7 cellular contexts compared by ENCODE assay signal in the genomic region with DNA sequence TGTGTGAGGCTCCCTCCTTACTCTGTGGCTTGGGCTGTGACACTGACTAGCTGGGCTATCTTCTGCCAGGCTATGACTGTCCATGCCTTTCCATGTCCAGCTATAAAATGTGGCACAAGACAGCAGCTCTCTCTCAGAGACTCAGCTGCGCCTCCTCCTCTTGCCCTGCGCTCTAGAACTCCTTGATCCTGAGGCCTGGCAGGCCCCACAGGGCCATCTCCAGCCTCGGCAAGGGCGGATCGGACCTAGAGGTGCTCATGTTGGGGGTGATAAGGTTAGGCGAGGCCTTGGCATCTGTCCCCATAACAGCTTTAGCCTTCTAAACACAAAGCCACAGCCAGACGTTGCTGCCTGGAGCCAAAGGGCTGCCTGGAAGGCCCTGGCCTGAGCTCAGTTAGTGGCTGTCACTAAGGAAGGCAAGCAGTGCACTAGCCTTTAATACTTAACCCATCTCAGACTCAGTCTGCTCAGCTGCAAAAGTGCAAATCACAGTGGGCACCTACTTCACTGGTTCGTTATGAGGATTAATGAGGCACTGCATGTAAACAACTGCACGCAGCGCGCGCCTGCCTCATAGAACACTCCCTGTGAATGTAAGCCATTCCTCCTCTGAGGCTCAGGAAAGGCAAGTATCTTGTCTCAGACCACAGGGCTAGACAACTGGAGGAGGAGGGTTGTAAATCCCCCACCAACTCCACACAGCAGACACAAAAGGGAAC. TPM values are rescaled to one million over a fixed set of nuclear protein-coding genes. Genes with fewer than 3 reads are reported as not detected.
A peak's percentile ranks its signal among the peaks of the same experiment; 100 is the strongest.
DNase-seq lines count a peak whose midpoint lies in the region; ATAC-seq and TF ChIP-seq lines count a peak whose summit lies in the region.
"Had no signal": no experiment of that assay in that cellular context is flagged by ENCODE, and none has a peak within 500 bp of the region (broad histone marks: within the 10 kb centered on the region; RNA-seq: fewer than 3 reads in every experiment).

No MANE protein-coding gene starts in this region.

- TF ChIP-seq POLR2A in body of pancreas (IDR thresholded peaks at IDR 0.05) (no peak), GM18505 (IDR thresholded peaks at IDR 0.05; ENCODE audit: borderline replicate concordance, extremely low read depth, insufficient read depth, insufficient read length) (no peak)

- H3K4me1 Mint-ChIP-seq in nephron, result peaks cover 36% of the 10 kb centered on the region

- H3K9me3 ChIP-seq in body of pancreas, result no peaks in the 10 kb centered on the region

- H3K4me3 ChIP-seq in KMS-11 (IDR thresholded peaks at IDR 0.05; ENCODE audit: insufficient read depth, low read depth, low read length), result peak overlapping the region; percentile 40
- peak overlapping the region; percentile 84 to 85 for H3K4me3 ChIP-seq in body of pancreas

- ATAC-seq in body of pancreas, result no peak
- ATAC-seq in GM18505 (IDR thresholded peaks at IDR 0.05; ENCODE audit: unreplicated experiment), result no peak

- H3K27ac Mint-ChIP-seq in nephron, result peak overlapping the region; percentile 82 to 96 (median 93)

- 0 out of 2 replicates have a peak overlapping the region, but pooled peaks have one; percentile 33 for H2AFZ ChIP-seq in KMS-11 (ENCODE audit: low read depth)

- H3K4me2 ChIP-seq in KMS-11, result peak overlapping the region; percentile 100

- no peaks in the 10 kb centered on the region for H4K20me1 ChIP-seq in KMS-11 (ENCODE audit: insufficient read depth)

- peak overlapping the region; percentile 86 for H3K27ac ChIP-seq in KMS-11
- H3K27ac ChIP-seq in body of pancreas, result peak overlapping the region; percentile 85 to 99 (median 98)

- H3K79me2 ChIP-seq in KMS-11 (ENCODE audit: insufficient read depth, low read depth), result peaks cover 78% of the 10 kb centered on the region

- no peaks in the 10 kb centered on the region for H3K27me3 Mint-ChIP-seq in nephron (ENCODE audit: low read depth)

- no peaks in the 10 kb centered on the region for H3K9me3 Mint-ChIP-seq in nephron

- peak overlapping the region; percentile 92 for H3K9ac ChIP-seq in KMS-11

- 18% methylated on average over 10 to 12 of the region's 12 CpGs for WGBS in body of pancreas, 2 donors

- DNase-seq in body of pancreas (peak in 3 of 4 donors; percentile 20 to 35 (median 31)), GM20000 (ENCODE audit: low spot score) (no peak), NCI-H226 (no peak)

- peaks cover 47% of the 10 kb centered on the region for H3K4me1 ChIP-seq in KMS-11 (ENCODE audit: low read depth, poor library complexity, severe bottlenecking)
- H3K4me1 ChIP-seq in body of pancreas, result peaks cover 64% of the 10 kb centered on the region

- peaks cover 26% of the 10 kb centered on the region for H3K36me3 Mint-ChIP-seq in nephron (ENCODE audit: low read depth)

- H3K36me3 ChIP-seq in KMS-11 (ENCODE audit: insufficient read depth) (0 out of 2 replicates have a peak, but pooled peaks cover 3% of the 10 kb centered on the region), body of pancreas (replicated peaks in 1 of 2; ENCODE audit: insufficient read depth in 1 of 2, low read depth in 2 of 2) (peaks cover 0 to 7% of the 10 kb centered on the region in 2 donors)

- H3K4me3 Mint-ChIP-seq in nephron, result peak overlapping the region; percentile 93 to 96 (median 94)

- intact Hi-C loops in body of pancreas (cut with DNase I), result no loop called here

- no peaks in the 10 kb centered on the region for H3K27me3 ChIP-seq in KMS-11 (ENCODE audit: insufficient read depth, low read depth)
- H3K27me3 ChIP-seq in body of pancreas, result no peaks in the 10 kb centered on the region

- TF ChIP-seq CTCF in KMS-11 (conservative IDR thresholded peaks at IDR 0.05; ENCODE audit: low read depth, low read length) (no peak), body of pancreas (IDR thresholded peaks at IDR 0.05) (no peak), nephron (IDR thresholded peaks at IDR 0.05; ENCODE audit: unreplicated experiment in 3 of 3) (no peak), GM20000 (IDR thresholded peaks at IDR 0.05; ENCODE audit: extremely low read depth, missing control alignments) (no peak)

RNA-seq across cellular contexts. Expression of gene GUCD1, which starts 1.2 kb away (rescaled TPM):
- 10 to 100 TPM; 44.4 to 58.7 TPM for total RNA-seq in body of pancreas

RNA-seq across cellular contexts. Expression of gene SNRPD3, which starts 2.0 kb away (rescaled TPM):
- total RNA-seq in body of pancreas, result 10 to 100 TPM; 30.4 to 65.6 TPM

RNA-seq across cellular contexts. Expression of gene LRRC75B, which starts 39.1 kb away (rescaled TPM):
- total RNA-seq in body of pancreas, result 10 to 100 TPM; 20.8 to 33.9 TPM

RNA-seq across cellular contexts. Expression of gene GGT1, which starts 49.2 kb away (rescaled TPM):
- 10 to 100 TPM; 45.4 to 58.7 TPM for total RNA-seq in body of pancreas

RNA-seq across cellular contexts. Expression of gene UPB1, which starts 58.6 kb away (rescaled TPM):
- under 1 TPM in 1 of 2 donors, not detected in 1; 0.52 TPM for total RNA-seq in body of pancreas
- total RNA-seq: dermis microvascular lymphatic vessel endothelial cell had no signal

Comparison
In these comparisons a context has a peak if more than half of its experiments do, and no peak if none do; other contexts are left out.
1. DNase-seq: peak in body of pancreas (3 of 4); none in GM20000 (single experiment) and NCI-H226 (single experiment).